Comparison of ENCODE assay signal across 17 cellular contexts in the genomic region with DNA sequence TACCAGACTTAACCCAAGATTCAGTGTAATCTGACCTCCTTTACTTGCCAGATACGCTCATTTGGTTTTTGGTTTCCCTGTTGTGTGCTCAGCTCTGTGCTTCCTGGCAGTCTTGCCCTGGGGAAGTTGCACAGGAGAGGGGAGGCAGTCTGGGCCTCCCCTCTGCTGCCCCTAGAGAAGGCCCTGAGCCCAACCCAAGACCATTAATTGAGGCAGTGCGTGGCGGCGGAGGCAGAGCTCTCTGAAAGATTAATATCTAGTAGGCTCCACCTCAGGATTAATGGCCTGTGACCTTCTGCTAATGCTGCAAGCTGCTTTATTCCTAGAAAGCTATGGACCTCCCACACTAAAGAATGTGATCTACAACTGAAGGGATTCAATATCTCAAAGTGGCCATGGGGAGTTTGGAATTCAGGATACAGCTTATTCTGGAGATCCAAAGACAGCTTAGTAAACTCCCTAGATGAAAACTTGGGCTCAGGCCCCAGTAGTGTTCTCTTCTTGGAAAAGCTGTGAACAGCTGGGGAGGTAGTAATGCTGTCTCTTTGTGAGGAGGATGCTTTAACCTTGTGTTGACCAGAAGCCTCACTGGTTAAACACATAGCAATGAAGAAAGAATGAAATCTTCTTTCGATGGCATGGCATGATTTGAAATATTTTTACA. TPM values are rescaled to one million over a fixed set of nuclear protein-coding genes. Genes with fewer than 3 reads are reported as not detected.
DNase-seq lines count a peak whose midpoint lies in the region; ATAC-seq and TF ChIP-seq lines count a peak whose summit lies in the region.
"Had no signal": no experiment of that assay in that cellular context is flagged by ENCODE, and none has a peak within 500 bp of the region (broad histone marks: within the 10 kb centered on the region; RNA-seq: fewer than 3 reads in every experiment).

No MANE protein-coding gene starts in this region.

- ATAC-seq in Right ventricle myocardium inferior: peak; percentile 54
- no peak for ATAC-seq in GM19452 (IDR thresholded peaks at IDR 0.05; ENCODE audit: unreplicated experiment)
- ATAC-seq in HG03139 (IDR thresholded peaks at IDR 0.05; ENCODE audit: unreplicated experiment): no peak
- ATAC-seq: activated CD8-positive, alpha-beta T cell treated with anti-CD3 and anti-CD28 coated beads for 36 hours; stimulated activated memory B cell treated with anti-CD40 and anti-IgM and Interleukin-4, amounts not matched to agents 10 μg/mL and 1 μg/mL and 100 μg/mL, for 72 hours; upper lobe of right lung had no signal

- no peak overlapping the region for H3K4me3 ChIP-seq in left ventricle myocardium inferior
- H3K4me3 ChIP-seq: SK-N-MC, smooth muscle cell, upper lobe of right lung had no signal

- H3K27ac ChIP-seq in left ventricle myocardium inferior (replicated peaks) (no peak overlapping the region), caudate nucleus (ENCODE audit: low read depth, low read length) (peak overlapping the region; percentile 81), layer of hippocampus (ENCODE audit: low read depth, low read length) (peak overlapping the region; percentile 49), substantia nigra (ENCODE audit: low read depth, low read length, poor library complexity, severe bottlenecking) (peak overlapping the region; percentile 90)
- H3K27ac ChIP-seq: SK-N-MC, upper lobe of right lung had no signal

- no peak for TF ChIP-seq CTCF in left ventricle myocardium inferior (IDR thresholded peaks at IDR 0.05; ENCODE audit: borderline replicate concordance)

- no peaks in the 10 kb centered on the region for H3K9me3 ChIP-seq in left ventricle myocardium inferior (replicated peaks)
- H3K9me3 ChIP-seq: upper lobe of right lung had no signal

- peak; percentile 68 for DNase-seq in Right ventricle myocardium inferior (ENCODE audit: missing footprints)
- no peak for DNase-seq in left ventricle myocardium inferior
- DNase-seq in caudate nucleus (lab: John Stamatoyannopoulos, UW): no peak
- DNase-seq in substantia nigra (lab: John Stamatoyannopoulos, UW): no peak
- DNase-seq in NCI-H1417 (lab: John Stamatoyannopoulos, UW): no peak
- DNase-seq: activated CD8-positive, alpha-beta T cell treated with anti-CD3 and anti-CD28 coated beads for 36 hours; CD4-positive, CD25-positive, alpha-beta regulatory T cell; effector memory CD4-positive, alpha-beta T cell; mesenchymal stem cell; NCI-H1048; upper lobe of right lung had no signal

- no peaks in the 10 kb centered on the region for H3K4me1 ChIP-seq in left ventricle myocardium inferior
- H3K4me1 ChIP-seq: upper lobe of right lung had no signal

- H3K36me3 ChIP-seq in left ventricle myocardium inferior: no peaks in the 10 kb centered on the region
- H3K36me3 ChIP-seq: upper lobe of right lung had no signal

- intact Hi-C loops in Right ventricle myocardium inferior (cut with DNase I) (no loop called here), left ventricle myocardium inferior (cut with micrococcal nuclease) (no loop called here)

- H3K27me3 ChIP-seq in left ventricle myocardium inferior (ENCODE audit: low read depth) (no peaks in the 10 kb centered on the region), layer of hippocampus (ENCODE audit: control insufficient read depth, insufficient read depth, low read length) (no peaks in the 10 kb centered on the region)
- H3K27me3 ChIP-seq: upper lobe of right lung had no signal

RNA-seq across cellular contexts. Expression of a gene that starts 41.3 kb away (rescaled TPM):
- total RNA-seq in Right ventricle myocardium inferior (112 TPM), left ventricle myocardium inferior (120 TPM)
